ENCODE assay signal across 1 cellular context in the genomic region with DNA sequence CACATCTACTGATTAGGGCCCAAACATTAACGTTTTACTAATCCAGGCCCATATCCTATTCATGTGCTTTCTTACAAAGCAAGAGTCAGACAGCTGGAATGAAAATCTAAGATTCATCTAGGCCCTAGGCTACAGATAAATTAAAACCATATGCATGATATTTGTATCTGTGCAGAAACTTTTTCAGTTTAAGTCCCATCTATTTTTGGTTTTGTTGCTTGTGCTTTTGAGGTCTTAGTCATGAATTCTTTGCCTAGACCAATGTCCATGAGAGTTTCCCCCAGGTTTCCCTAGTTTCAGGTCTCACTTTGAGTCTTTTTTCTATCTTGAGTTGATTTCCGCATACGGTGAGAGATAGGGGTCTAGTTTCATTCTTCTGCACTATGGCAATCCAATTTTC.
TF ChIP-seq lines count a peak whose summit lies in the region.

No MANE protein-coding gene starts in this region.

TF ChIP-seq in GM23338, 12 proteins besides CTCF, POLR2A, EP300 and RAD21:
- no peak for TF ChIP-seq NANOG (IDR thresholded peaks at IDR 0.05; ENCODE audit: borderline replicate concordance)
- TF ChIP-seq, protein P1, sequence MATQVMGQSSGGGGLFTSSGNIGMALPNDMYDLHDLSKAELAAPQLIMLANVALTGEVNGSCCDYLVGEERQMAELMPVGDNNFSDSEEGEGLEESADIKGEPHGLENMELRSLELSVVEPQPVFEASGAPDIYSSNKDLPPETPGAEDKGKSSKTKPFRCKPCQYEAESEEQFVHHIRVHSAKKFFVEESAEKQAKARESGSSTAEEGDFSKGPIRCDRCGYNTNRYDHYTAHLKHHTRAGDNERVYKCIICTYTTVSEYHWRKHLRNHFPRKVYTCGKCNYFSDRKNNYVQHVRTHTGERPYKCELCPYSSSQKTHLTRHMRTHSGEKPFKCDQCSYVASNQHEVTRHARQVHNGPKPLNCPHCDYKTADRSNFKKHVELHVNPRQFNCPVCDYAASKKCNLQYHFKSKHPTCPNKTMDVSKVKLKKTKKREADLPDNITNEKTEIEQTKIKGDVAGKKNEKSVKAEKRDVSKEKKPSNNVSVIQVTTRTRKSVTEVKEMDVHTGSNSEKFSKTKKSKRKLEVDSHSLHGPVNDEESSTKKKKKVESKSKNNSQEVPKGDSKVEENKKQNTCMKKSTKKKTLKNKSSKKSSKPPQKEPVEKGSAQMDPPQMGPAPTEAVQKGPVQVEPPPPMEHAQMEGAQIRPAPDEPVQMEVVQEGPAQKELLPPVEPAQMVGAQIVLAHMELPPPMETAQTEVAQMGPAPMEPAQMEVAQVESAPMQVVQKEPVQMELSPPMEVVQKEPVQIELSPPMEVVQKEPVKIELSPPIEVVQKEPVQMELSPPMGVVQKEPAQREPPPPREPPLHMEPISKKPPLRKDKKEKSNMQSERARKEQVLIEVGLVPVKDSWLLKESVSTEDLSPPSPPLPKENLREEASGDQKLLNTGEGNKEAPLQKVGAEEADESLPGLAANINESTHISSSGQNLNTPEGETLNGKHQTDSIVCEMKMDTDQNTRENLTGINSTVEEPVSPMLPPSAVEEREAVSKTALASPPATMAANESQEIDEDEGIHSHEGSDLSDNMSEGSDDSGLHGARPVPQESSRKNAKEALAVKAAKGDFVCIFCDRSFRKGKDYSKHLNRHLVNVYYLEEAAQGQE (IDR thresholded peaks at IDR 0.05; ENCODE audit: unreplicated experiment), result no peak
- TF ChIP-seq STAT1 (IDR thresholded peaks at IDR 0.05; ENCODE audit: unreplicated experiment), result no peak
- TF ChIP-seq JUNB (IDR thresholded peaks at IDR 0.05; ENCODE audit: unreplicated experiment), result no peak
- TF ChIP-seq POLR2AphosphoS5 (IDR thresholded peaks at IDR 0.05; ENCODE audit: low read depth), result no peak
- no peak for TF ChIP-seq CREB1 (CRISPR knock-in tag; IDR thresholded peaks at IDR 0.05; ENCODE audit: low read depth)
- TF ChIP-seq, protein P2, sequence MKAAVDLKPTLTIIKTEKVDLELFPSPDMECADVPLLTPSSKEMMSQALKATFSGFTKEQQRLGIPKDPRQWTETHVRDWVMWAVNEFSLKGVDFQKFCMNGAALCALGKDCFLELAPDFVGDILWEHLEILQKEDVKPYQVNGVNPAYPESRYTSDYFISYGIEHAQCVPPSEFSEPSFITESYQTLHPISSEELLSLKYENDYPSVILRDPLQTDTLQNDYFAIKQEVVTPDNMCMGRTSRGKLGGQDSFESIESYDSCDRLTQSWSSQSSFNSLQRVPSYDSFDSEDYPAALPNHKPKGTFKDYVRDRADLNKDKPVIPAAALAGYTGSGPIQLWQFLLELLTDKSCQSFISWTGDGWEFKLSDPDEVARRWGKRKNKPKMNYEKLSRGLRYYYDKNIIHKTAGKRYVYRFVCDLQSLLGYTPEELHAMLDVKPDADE (IDR thresholded peaks at IDR 0.05), result no peak
- TF ChIP-seq ZNF114 (CRISPR knock-in tag; IDR thresholded peaks at IDR 0.05), result no peak
- TF ChIP-seq EZH2 (IDR thresholded peaks at IDR 0.05; ENCODE audit: low read depth, unreplicated experiment), result no peak
- TF ChIP-seq, protein P3, sequence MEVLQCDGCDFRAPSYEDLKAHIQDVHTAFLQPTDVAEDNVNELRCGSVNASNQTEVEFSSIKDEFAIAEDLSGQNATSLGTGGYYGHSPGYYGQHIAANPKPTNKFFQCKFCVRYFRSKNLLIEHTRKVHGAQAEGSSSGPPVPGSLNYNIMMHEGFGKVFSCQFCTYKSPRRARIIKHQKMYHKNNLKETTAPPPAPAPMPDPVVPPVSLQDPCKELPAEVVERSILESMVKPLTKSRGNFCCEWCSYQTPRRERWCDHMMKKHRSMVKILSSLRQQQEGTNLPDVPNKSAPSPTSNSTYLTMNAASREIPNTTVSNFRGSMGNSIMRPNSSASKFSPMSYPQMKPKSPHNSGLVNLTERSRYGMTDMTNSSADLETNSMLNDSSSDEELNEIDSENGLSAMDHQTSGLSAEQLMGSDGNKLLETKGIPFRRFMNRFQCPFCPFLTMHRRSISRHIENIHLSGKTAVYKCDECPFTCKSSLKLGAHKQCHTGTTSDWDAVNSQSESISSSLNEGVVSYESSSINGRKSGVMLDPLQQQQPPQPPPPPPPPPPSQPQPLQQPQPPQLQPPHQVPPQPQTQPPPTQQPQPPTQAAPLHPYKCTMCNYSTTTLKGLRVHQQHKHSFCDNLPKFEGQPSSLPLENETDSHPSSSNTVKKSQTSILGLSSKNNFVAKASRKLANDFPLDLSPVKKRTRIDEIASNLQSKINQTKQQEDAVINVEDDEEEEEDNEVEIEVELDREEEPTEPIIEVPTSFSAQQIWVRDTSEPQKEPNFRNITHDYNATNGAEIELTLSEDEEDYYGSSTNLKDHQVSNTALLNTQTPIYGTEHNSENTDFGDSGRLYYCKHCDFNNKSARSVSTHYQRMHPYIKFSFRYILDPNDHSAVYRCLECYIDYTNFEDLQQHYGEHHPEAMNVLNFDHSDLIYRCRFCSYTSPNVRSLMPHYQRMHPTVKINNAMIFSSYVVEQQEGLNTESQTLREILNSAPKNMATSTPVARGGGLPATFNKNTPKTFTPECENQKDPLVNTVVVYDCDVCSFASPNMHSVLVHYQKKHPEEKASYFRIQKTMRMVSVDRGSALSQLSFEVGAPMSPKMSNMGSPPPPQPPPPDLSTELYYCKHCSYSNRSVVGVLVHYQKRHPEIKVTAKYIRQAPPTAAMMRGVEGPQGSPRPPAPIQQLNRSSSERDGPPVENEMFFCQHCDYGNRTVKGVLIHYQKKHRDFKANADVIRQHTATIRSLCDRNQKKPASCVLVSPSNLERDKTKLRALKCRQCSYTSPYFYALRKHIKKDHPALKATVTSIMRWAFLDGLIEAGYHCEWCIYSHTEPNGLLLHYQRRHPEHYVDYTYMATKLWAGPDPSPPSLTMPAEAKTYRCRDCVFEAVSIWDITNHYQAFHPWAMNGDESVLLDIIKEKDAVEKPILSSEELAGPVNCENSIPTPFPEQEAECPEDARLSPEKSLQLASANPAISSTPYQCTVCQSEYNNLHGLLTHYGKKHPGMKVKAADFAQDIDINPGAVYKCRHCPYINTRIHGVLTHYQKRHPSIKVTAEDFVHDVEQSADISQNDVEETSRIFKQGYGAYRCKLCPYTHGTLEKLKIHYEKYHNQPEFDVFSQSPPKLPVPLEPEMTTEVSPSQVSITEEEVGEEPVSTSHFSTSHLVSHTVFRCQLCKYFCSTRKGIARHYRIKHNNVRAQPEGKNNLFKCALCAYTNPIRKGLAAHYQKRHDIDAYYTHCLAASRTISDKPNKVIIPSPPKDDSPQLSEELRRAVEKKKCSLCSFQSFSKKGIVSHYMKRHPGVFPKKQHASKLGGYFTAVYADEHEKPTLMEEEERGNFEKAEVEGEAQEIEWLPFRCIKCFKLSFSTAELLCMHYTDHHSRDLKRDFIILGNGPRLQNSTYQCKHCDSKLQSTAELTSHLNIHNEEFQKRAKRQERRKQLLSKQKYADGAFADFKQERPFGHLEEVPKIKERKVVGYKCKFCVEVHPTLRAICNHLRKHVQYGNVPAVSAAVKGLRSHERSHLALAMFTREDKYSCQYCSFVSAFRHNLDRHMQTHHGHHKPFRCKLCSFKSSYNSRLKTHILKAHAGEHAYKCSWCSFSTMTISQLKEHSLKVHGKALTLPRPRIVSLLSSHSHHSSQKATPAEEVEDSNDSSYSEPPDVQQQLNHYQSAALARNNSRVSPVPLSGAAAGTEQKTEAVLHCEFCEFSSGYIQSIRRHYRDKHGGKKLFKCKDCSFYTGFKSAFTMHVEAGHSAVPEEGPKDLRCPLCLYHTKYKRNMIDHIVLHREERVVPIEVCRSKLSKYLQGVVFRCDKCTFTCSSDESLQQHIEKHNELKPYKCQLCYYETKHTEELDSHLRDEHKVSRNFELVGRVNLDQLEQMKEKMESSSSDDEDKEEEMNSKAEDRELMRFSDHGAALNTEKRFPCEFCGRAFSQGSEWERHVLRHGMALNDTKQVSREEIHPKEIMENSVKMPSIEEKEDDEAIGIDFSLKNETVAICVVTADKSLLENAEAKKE (CRISPR knock-in tag; IDR thresholded peaks at IDR 0.05), result no peak
- TF ChIP-seq EZH2phosphoT487 (IDR thresholded peaks at IDR 0.05; ENCODE audit: unreplicated experiment), result no peak
- no peak for TF ChIP-seq ZNF331 (CRISPR knock-in tag; IDR thresholded peaks at IDR 0.05; ENCODE audit: low read depth)
